17 cellular contexts compared by ENCODE assay signal in genomic region chr4:7518871-7519637, GRCh38.
A peak's percentile ranks its signal among the peaks of the same experiment; 100 is the strongest.
DNase-seq lines count a peak whose midpoint lies in the region; ATAC-seq and TF ChIP-seq lines count a peak whose summit lies in the region.
"Had no signal": no experiment of that assay in that cellular context is flagged by ENCODE, and none has a peak within 500 bp of the region (broad histone marks: within the 10 kb centered on the region; RNA-seq: fewer than 3 reads in every experiment).

No MANE protein-coding gene starts in this region.

- ATAC-seq in left ventricle myocardium superior (peak; percentile 91), GM18517 (IDR thresholded peaks at IDR 0.05; ENCODE audit: unreplicated experiment) (no peak), GM19035 (IDR thresholded peaks at IDR 0.05; ENCODE audit: unreplicated experiment) (no peak)
- ATAC-seq: body of pancreas had no signal

- intact Hi-C loops in left ventricle myocardium superior (cut with micrococcal nuclease), result no loop called here

- WGBS in hepatocyte (ENCODE audit: low lambda C conversion rate, missing lambda C conversion rate), result 86% methylated on average over 24 of the region's 24 CpGs

- H3K27me3 ChIP-seq in BLaER1 (peaks cover 10% of the 10 kb centered on the region; the same call in 1 of the 2 replicates), hepatocyte (peaks cover 10% of the 10 kb centered on the region)
- H3K27me3 ChIP-seq: body of pancreas had no signal

- H3K9me3 ChIP-seq in BLaER1 (no peaks in the 10 kb centered on the region), hepatocyte (ENCODE audit: low read depth) (no peaks in the 10 kb centered on the region)
- H3K9me3 ChIP-seq: body of pancreas had no signal

- H4K20me1 ChIP-seq in BLaER1 (peaks cover 77% of the 10 kb centered on the region), hepatocyte (ENCODE audit: insufficient read depth, poor library complexity, severe bottlenecking) (no peaks in the 10 kb centered on the region)

- CTCF ChIA-PET in activated naive CD4-positive, alpha-beta T cell treated with anti-CD3 and anti-CD28 coated beads, Interleukin-2, amount 10 ng/mL, durations not matched to agents 7 days and 5 days (lab: Charles Lee), result no interaction called here

- H3K4me1 Mint-ChIP-seq in activated naive CD4-positive, alpha-beta T cell treated with anti-CD3 and anti-CD28 coated beads, Interleukin-2, amount 10 ng/mL, durations not matched to agents 7 days and 5 days, result peaks cover 4% of the 10 kb centered on the region

- H3K36me3 Mint-ChIP-seq in activated naive CD4-positive, alpha-beta T cell treated with anti-CD3 and anti-CD28 coated beads, Interleukin-2, amount 10 ng/mL, durations not matched to agents 7 days and 5 days, result no peaks in the 10 kb centered on the region
- H3K36me3 Mint-ChIP-seq: activated naive CD8-positive, alpha-beta T cell; immature natural killer cell had no signal

- H3K27ac Mint-ChIP-seq in activated naive CD4-positive, alpha-beta T cell treated with anti-CD3 and anti-CD28 coated beads, Interleukin-2, amount 10 ng/mL, durations not matched to agents 7 days and 5 days, result no peak overlapping the region
- H3K27ac Mint-ChIP-seq: activated naive CD8-positive, alpha-beta T cell; activated T-cell treated with anti-CD3 and anti-CD28 coated beads, Interleukin-2, amount 50 U/mL, for 24 hours; nephron progenitor cell had no signal

- H2AFZ ChIP-seq in hepatocyte, result no peak overlapping the region

- no peaks in the 10 kb centered on the region for H3K79me2 ChIP-seq in hepatocyte

- H3K27ac ChIP-seq in BLaER1, result no peak overlapping the region
- H3K27ac ChIP-seq in hepatocyte, result no peak overlapping the region
- H3K27ac ChIP-seq: body of pancreas, SK-N-MC had no signal

- H3K9me2 ChIP-seq in hepatocyte (replicated peaks; ENCODE audit: insufficient read depth), result no peaks in the 10 kb centered on the region

- H3K36me3 ChIP-seq in BLaER1, result no peaks in the 10 kb centered on the region
- H3K36me3 ChIP-seq in hepatocyte (replicated peaks; ENCODE audit: insufficient read depth, low read depth), result no peaks in the 10 kb centered on the region

- H3K4me1 ChIP-seq in BLaER1 (peaks cover 74% of the 10 kb centered on the region), hepatocyte (ENCODE audit: insufficient read depth) (peaks cover 3% of the 10 kb centered on the region)
- H3K4me1 ChIP-seq: body of pancreas had no signal

- H3K9ac ChIP-seq in BLaER1, result no peak overlapping the region

- peak overlapping the region; percentile 81 for H3K4me2 ChIP-seq in BLaER1
- H3K4me2 ChIP-seq in hepatocyte, result no peak overlapping the region

- H3K4me3 ChIP-seq in BLaER1, result no peak overlapping the region
- no peak overlapping the region for H3K4me3 ChIP-seq in hepatocyte
- H3K4me3 ChIP-seq: body of pancreas, SK-N-MC had no signal

- no peak overlapping the region for H3K4me3 Mint-ChIP-seq in activated naive CD4-positive, alpha-beta T cell treated with anti-CD3 and anti-CD28 coated beads, Interleukin-2, amount 10 ng/mL, durations not matched to agents 7 days and 5 days
- H3K4me3 Mint-ChIP-seq: activated naive CD8-positive, alpha-beta T cell; activated T-cell treated with anti-CD3 and anti-CD28 coated beads, Interleukin-2, amount 50 U/mL, for 24 hours; nephron progenitor cell had no signal

- peaks cover 64% of the 10 kb centered on the region for H3K27me3 Mint-ChIP-seq in activated naive CD4-positive, alpha-beta T cell treated with anti-CD3 and anti-CD28 coated beads, Interleukin-2, amount 10 ng/mL, durations not matched to agents 7 days and 5 days

- no peak for TF ChIP-seq CTCF in hepatocyte (IDR thresholded peaks at IDR 0.05; ENCODE audit: poor library complexity)

- no peaks in the 10 kb centered on the region for H3K9me3 Mint-ChIP-seq in activated naive CD4-positive, alpha-beta T cell treated with anti-CD3 and anti-CD28 coated beads, Interleukin-2, amount 10 ng/mL, durations not matched to agents 7 days and 5 days
- H3K9me3 Mint-ChIP-seq: activated T-cell treated with anti-CD3 and anti-CD28 coated beads, Interleukin-2, amount 50 U/mL, for 24 hours; immature natural killer cell; nephron progenitor cell had no signal

- DNase-seq in NCI-H1105 (lab: John Stamatoyannopoulos, UW) (peak; percentile 91), NCI-H345 treated with DMSO at 0.1 percent for 48 hours (lab: John Stamatoyannopoulos, UW; ENCODE audit: unreplicated experiment) (peak; percentile 61), left ventricle myocardium superior (peak; percentile 88), hepatocyte (ENCODE audit: low spot score) (no peak)
- no peak for DNase-seq in activated naive CD4-positive, alpha-beta T cell treated with anti-CD3 and anti-CD28 coated beads, Interleukin-2, amount 10 ng/mL, durations not matched to agents 7 days and 5 days
- DNase-seq: activated T-cell treated with anti-CD3 and anti-CD28 coated beads, Interleukin-2, amount 50 U/mL, for 24 hours; dermis blood vessel endothelial cell; immature natural killer cell; mammary epithelial cell; nephron progenitor cell; OCI-M1 had no signal

Comparison
In these comparisons a context has a peak if more than half of its experiments do, and no peak if none do; other contexts are left out.
1. DNase-seq: peak in NCI-H1105 (single experiment), NCI-H345 treated with DMSO at 0.1 percent for 48 hours (single experiment) and left ventricle myocardium superior (single experiment); none in hepatocyte (single experiment) and activated naive CD4-positive, alpha-beta T cell treated with anti-CD3 and anti-CD28 coated beads, Interleukin-2, amount 10 ng/mL, durations not matched to agents 7 days and 5 days (single experiment).